Comparison of ENCODE assay signal across 1 cellular context in the genomic region with DNA sequence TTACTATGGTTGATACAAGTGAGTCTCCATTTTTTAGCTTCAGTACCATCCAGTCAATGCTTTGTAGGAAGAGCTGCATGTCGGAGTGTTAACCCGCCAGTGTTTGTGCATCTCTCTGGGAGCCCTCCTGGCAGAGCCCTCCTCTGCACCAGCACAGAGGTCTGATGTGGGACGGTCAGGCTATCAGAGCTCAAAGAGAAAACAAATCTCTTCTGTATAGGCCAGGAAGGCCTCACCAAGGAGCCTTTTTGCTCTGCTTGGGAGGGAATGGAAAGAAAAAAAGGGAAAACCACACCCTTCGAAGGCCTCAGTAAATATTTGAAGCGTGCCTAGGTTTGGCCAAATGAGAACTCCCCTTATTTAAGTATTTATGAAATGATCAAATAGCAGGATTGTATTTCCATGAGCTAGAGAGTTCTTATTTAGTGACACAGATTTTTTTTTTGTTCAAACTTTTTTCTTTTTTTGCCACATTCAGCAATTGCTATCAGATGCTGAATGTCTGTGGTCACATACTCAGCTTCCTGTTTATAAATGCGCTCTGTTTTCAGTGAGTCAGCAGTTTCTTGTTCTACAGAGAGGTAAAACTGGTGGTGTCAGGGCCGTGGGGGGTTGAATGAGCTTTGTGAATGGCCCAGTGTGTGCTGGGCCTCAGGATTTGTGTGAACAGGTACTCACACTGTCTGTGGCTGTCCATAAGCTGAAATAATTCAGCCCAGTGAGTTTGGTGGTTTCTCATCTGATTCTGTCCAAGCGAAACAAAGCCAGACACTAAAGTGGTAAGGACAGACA.
A peak's percentile ranks its signal among the peaks of the same experiment; 100 is the strongest.
TF ChIP-seq lines count a peak whose summit lies in the region.

No MANE protein-coding gene starts in this region.

TF ChIP-seq in K562, 482 proteins besides CTCF, POLR2A, EP300 and RAD21 (continued from another document and continues in another):
- TF ChIP-seq, protein P1, sequence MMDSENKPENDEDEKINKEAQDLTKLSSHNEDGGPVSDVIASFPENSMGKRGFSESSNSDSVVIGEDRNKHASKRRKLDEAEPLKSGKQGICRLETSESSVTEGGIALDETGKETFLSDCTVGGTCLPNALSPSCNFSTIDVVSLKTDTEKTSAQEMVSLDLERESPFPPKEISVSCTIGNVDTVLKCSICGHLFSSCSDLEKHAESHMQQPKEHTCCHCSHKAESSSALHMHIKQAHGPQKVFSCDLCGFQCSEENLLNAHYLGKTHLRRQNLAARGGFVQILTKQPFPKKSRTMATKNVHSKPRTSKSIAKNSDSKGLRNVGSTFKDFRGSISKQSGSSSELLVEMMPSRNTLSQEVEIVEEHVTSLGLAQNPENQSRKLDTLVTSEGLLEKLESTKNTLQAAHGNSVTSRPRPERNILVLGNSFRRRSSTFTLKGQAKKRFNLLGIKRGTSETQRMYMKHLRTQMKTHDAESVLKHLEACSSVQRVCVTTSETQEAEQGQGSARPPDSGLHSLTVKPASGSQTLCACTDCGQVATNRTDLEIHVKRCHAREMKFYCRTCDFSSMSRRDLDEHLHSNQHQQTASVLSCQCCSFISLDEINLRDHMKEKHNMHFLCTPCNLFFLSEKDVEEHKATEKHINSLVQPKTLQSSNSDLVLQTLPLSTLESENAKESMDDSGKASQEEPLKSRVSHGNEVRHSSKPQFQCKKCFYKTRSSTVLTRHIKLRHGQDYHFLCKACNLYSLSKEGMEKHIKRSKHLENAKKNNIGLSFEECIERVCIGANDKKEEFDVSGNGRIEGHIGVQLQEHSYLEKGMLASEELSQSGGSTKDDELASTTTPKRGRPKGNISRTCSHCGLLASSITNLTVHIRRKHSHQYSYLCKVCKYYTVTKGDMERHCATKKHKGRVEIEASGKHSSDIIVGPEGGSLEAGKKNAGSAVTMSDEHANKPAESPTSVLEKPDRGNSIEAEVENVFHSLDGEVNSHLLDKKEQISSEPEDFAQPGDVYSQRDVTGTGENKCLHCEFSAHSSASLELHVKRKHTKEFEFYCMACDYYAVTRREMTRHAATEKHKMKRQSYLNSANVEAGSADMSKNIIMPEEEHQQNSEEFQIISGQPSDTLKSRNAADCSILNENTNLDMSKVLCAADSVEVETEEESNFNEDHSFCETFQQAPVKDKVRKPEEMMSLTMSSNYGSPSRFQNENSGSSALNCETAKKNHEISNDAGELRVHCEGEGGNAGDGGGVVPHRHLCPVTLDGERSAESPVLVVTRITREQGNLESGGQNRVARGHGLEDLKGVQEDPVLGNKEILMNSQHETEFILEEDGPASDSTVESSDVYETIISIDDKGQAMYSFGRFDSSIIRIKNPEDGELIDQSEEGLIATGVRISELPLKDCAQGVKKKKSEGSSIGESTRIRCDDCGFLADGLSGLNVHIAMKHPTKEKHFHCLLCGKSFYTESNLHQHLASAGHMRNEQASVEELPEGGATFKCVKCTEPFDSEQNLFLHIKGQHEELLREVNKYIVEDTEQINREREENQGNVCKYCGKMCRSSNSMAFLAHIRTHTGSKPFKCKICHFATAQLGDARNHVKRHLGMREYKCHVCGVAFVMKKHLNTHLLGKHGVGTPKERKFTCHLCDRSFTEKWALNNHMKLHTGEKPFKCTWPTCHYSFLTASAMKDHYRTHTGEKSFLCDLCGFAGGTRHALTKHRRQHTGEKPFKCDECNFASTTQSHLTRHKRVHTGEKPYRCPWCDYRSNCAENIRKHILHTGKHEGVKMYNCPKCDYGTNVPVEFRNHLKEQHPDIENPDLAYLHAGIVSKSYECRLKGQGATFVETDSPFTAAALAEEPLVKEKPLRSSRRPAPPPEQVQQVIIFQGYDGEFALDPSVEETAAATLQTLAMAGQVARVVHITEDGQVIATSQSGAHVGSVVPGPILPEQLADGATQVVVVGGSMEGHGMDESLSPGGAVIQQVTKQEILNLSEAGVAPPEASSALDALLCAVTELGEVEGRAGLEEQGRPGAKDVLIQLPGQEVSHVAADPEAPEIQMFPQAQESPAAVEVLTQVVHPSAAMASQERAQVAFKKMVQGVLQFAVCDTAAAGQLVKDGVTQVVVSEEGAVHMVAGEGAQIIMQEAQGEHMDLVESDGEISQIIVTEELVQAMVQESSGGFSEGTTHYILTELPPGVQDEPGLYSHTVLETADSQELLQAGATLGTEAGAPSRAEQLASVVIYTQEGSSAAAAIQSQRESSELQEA (IDR thresholded peaks at IDR 0.05; ENCODE audit: low read depth), result no peak
- TF ChIP-seq CBX8 (IDR thresholded peaks at IDR 0.05; ENCODE audit: borderline replicate concordance, extremely low read depth, low read depth, low read length, poor library complexity, severe bottlenecking) (no peak), STAT5B (CRISPR knock-in tag; IDR thresholded peaks at IDR 0.05) (no peak), MAFG (tag; conservative IDR thresholded peaks at IDR 0.05) (peak; percentile 100), ZNF785 (CRISPR knock-in tag; IDR thresholded peaks at IDR 0.05) (no peak), E2F3 (CRISPR knock-in tag; IDR thresholded peaks at IDR 0.05) (no peak), YY1 (IDR thresholded peaks at IDR 0.05; ENCODE audit: borderline replicate concordance in 1 of 3, control insufficient read depth in 1 of 3, extremely low read depth in 1 of 3, insufficient read depth in 3 of 3, insufficient read length in 1 of 3, insufficient replicate concordance in 2 of 3, low read depth in 1 of 3, low read length in 2 of 3) (no peak), ZNF589 (CRISPR knock-in tag; IDR thresholded peaks at IDR 0.05; ENCODE audit: low read depth) (peak; percentile 47; the same call in 1 of the 2 replicates), ZNF133 (CRISPR knock-in tag; IDR thresholded peaks at IDR 0.05) (no peak), HDAC6 (IDR thresholded peaks at IDR 0.05; ENCODE audit: low read depth, low read length) (no peak), PHF8 (IDR thresholded peaks at IDR 0.05; ENCODE audit: borderline replicate concordance, low read length) (peak; percentile 27; the same call in 1 of the 2 replicates), HDAC3 (IDR thresholded peaks at IDR 0.05; ENCODE audit: borderline replicate concordance, partially characterized antibody) (peak; percentile 61), GABPB1 (CRISPR knock-in tag; IDR thresholded peaks at IDR 0.05) (no peak), TCF7 (IDR thresholded peaks at IDR 0.05; ENCODE audit: borderline replicate concordance) (no peak), ZSCAN32 (CRISPR knock-in tag; IDR thresholded peaks at IDR 0.05) (no peak), ZBTB8A (IDR thresholded peaks at IDR 0.05; ENCODE audit: partially characterized antibody) (no peak), MEF2D (tag; conservative IDR thresholded peaks at IDR 0.05; ENCODE audit: low read depth) (peak; percentile 53; the same call in 1 of the 2 replicates), ZNF431 (CRISPR knock-in tag; IDR thresholded peaks at IDR 0.05) (no peak), ZKSCAN1 (IDR thresholded peaks at IDR 0.05; ENCODE audit: low read depth, low read length) (no peak), PHTF2 (CRISPR knock-in tag; IDR thresholded peaks at IDR 0.05) (no peak), ESRRB (CRISPR knock-in tag; IDR thresholded peaks at IDR 0.05; ENCODE audit: borderline replicate concordance) (no peak), MECOM (CRISPR knock-in tag; IDR thresholded peaks at IDR 0.05) (no peak), MED1 (CRISPR knock-in tag; IDR thresholded peaks at IDR 0.05; ENCODE audit: borderline replicate concordance) (no peak), NFE2L1 (tag; IDR thresholded peaks at IDR 0.05; ENCODE audit: borderline replicate concordance, low read depth) (peak; percentile 94), FOXJ3 (CRISPR knock-in tag; IDR thresholded peaks at IDR 0.05) (no peak), ZKSCAN3 (CRISPR knock-in tag; IDR thresholded peaks at IDR 0.05) (no peak)
- TF ChIP-seq, protein P2, sequence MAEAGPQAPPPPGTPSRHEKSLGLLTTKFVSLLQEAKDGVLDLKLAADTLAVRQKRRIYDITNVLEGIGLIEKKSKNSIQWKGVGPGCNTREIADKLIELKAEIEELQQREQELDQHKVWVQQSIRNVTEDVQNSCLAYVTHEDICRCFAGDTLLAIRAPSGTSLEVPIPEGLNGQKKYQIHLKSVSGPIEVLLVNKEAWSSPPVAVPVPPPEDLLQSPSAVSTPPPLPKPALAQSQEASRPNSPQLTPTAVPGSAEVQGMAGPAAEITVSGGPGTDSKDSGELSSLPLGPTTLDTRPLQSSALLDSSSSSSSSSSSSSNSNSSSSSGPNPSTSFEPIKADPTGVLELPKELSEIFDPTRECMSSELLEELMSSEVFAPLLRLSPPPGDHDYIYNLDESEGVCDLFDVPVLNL (CRISPR knock-in tag; IDR thresholded peaks at IDR 0.05; ENCODE audit: low read depth), result no peak
- TF ChIP-seq, protein P3, sequence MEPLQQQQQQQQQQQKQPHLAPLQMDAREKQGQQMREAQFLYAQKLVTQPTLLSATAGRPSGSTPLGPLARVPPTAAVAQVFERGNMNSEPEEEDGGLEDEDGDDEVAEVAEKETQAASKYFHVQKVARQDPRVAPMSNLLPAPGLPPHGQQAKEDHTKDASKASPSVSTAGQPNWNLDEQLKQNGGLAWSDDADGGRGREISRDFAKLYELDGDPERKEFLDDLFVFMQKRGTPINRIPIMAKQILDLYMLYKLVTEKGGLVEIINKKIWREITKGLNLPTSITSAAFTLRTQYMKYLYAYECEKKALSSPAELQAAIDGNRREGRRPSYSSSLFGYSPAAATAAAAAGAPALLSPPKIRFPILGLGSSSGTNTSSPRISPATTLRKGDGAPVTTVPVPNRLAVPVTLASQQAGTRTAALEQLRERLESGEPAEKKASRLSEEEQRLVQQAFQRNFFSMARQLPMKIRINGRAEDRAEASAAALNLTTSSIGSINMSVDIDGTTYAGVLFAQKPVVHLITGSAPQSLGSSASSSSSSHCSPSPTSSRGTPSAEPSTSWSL (CRISPR knock-in tag; IDR thresholded peaks at IDR 0.05; ENCODE audit: borderline replicate concordance), result no peak
- TF ChIP-seq, protein P4, sequence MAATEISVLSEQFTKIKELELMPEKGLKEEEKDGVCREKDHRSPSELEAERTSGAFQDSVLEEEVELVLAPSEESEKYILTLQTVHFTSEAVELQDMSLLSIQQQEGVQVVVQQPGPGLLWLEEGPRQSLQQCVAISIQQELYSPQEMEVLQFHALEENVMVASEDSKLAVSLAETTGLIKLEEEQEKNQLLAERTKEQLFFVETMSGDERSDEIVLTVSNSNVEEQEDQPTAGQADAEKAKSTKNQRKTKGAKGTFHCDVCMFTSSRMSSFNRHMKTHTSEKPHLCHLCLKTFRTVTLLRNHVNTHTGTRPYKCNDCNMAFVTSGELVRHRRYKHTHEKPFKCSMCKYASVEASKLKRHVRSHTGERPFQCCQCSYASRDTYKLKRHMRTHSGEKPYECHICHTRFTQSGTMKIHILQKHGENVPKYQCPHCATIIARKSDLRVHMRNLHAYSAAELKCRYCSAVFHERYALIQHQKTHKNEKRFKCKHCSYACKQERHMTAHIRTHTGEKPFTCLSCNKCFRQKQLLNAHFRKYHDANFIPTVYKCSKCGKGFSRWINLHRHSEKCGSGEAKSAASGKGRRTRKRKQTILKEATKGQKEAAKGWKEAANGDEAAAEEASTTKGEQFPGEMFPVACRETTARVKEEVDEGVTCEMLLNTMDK (IDR thresholded peaks at IDR 0.05; ENCODE audit: borderline replicate concordance, insufficient read depth, low read depth, low read length, poor library complexity, severe bottlenecking), result no peak
- TF ChIP-seq, protein P5, sequence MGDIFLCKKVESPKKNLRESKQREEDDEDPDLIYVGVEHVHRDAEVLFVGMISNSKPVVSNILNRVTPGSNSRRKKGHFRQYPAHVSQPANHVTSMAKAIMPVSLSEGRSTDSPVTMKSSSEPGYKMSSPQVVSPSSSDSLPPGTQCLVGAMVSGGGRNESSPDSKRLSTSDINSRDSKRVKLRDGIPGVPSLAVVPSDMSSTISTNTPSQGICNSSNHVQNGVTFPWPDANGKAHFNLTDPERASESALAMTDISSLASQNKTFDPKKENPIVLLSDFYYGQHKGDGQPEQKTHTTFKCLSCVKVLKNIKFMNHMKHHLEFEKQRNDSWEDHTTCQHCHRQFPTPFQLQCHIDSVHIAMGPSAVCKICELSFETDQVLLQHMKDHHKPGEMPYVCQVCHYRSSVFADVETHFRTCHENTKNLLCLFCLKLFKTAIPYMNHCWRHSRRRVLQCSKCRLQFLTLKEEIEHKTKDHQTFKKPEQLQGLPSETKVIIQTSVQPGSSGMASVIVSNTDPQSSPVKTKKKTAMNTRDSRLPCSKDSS (IDR thresholded peaks at IDR 0.05; ENCODE audit: low read depth, partially characterized antibody), result no peak
- TF ChIP-seq, protein P6, sequence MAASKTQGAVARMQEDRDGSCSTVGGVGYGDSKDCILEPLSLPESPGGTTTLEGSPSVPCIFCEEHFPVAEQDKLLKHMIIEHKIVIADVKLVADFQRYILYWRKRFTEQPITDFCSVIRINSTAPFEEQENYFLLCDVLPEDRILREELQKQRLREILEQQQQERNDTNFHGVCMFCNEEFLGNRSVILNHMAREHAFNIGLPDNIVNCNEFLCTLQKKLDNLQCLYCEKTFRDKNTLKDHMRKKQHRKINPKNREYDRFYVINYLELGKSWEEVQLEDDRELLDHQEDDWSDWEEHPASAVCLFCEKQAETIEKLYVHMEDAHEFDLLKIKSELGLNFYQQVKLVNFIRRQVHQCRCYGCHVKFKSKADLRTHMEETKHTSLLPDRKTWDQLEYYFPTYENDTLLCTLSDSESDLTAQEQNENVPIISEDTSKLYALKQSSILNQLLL (CRISPR knock-in tag; IDR thresholded peaks at IDR 0.05; ENCODE audit: borderline replicate concordance), result no peak
- TF ChIP-seq, protein P7, sequence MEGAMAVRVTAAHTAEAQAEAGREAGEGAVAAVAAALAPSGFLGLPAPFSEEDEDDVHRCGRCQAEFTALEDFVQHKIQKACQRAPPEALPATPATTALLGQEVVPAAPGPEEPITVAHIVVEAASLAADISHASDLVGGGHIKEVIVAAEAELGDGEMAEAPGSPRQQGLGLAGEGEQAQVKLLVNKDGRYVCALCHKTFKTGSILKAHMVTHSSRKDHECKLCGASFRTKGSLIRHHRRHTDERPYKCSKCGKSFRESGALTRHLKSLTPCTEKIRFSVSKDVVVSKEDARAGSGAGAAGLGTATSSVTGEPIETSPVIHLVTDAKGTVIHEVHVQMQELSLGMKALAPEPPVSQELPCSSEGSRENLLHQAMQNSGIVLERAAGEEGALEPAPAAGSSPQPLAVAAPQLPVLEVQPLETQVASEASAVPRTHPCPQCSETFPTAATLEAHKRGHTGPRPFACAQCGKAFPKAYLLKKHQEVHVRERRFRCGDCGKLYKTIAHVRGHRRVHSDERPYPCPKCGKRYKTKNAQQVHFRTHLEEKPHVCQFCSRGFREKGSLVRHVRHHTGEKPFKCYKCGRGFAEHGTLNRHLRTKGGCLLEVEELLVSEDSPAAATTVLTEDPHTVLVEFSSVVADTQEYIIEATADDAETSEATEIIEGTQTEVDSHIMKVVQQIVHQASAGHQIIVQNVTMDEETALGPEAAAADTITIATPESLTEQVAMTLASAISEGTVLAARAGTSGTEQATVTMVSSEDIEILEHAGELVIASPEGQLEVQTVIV (CRISPR knock-in tag; IDR thresholded peaks at IDR 0.05; ENCODE audit: borderline replicate concordance), result no peak
- TF ChIP-seq, protein P8, sequence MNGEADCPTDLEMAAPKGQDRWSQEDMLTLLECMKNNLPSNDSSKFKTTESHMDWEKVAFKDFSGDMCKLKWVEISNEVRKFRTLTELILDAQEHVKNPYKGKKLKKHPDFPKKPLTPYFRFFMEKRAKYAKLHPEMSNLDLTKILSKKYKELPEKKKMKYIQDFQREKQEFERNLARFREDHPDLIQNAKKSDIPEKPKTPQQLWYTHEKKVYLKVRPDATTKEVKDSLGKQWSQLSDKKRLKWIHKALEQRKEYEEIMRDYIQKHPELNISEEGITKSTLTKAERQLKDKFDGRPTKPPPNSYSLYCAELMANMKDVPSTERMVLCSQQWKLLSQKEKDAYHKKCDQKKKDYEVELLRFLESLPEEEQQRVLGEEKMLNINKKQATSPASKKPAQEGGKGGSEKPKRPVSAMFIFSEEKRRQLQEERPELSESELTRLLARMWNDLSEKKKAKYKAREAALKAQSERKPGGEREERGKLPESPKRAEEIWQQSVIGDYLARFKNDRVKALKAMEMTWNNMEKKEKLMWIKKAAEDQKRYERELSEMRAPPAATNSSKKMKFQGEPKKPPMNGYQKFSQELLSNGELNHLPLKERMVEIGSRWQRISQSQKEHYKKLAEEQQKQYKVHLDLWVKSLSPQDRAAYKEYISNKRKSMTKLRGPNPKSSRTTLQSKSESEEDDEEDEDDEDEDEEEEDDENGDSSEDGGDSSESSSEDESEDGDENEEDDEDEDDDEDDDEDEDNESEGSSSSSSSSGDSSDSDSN (IDR thresholded peaks at IDR 0.05; ENCODE audit: borderline replicate concordance in 1 of 2, low read depth in 2 of 2, low read length in 2 of 2), result no peak
